Comparison of ENCODE assay signal across 8 cellular contexts in genomic region chr5:56816546-56817081, GRCh38. TPM values are rescaled to one million over a fixed set of nuclear protein-coding genes. Genes with fewer than 3 reads are reported as not detected.
DNase-seq lines count a peak whose midpoint lies in the region; ATAC-seq and TF ChIP-seq lines count a peak whose summit lies in the region.

No MANE protein-coding gene starts in this region.

- TF ChIP-seq EP300 in transverse colon (IDR thresholded peaks at IDR 0.05; ENCODE audit: low read depth), result no peak

- H3K27me3 Mint-ChIP-seq in CD14-positive monocyte (ENCODE audit: low read depth in 3 of 3) (no peaks in the 10 kb centered on the region), neural crest cell (ENCODE audit: low read depth) (peaks cover 29% of the 10 kb centered on the region)

- TF ChIP-seq CTCF in CD14-positive monocyte (IDR thresholded peaks at IDR 0.05) (no peak), fibroblast of villous mesenchyme (IDR thresholded peaks at IDR 0.05; ENCODE audit: insufficient read depth, low read depth, low read length) (no peak), neural crest cell (conservative IDR thresholded peaks at IDR 0.05) (no peak), transverse colon (IDR thresholded peaks at IDR 0.05) (peak in 1 of 5 experiments; percentile 5)

- H3K4me1 Mint-ChIP-seq in CD14-positive monocyte, result peaks cover 45% of the 10 kb centered on the region
- peaks cover 38% of the 10 kb centered on the region for H3K4me1 Mint-ChIP-seq in neural crest cell

- H3K27ac Mint-ChIP-seq in CD14-positive monocyte (peak overlapping the region; percentile 86 to 96 (median 89)), neural crest cell (ENCODE audit: unreplicated experiment) (no peak overlapping the region)

- H3K4me3 Mint-ChIP-seq in CD14-positive monocyte, result peak overlapping the region; percentile 88 to 97
- peak overlapping the region; percentile 90 for H3K4me3 Mint-ChIP-seq in neural crest cell

- H3K36me3 Mint-ChIP-seq in CD14-positive monocyte, result peaks cover 15 to 17% of the 10 kb centered on the region in 2 donors
- H3K36me3 Mint-ChIP-seq in neural crest cell (ENCODE audit: low read depth), result no peaks in the 10 kb centered on the region

- no peaks in the 10 kb centered on the region for H3K27me3 ChIP-seq in transverse colon

- no peaks in the 10 kb centered on the region for H3K36me3 ChIP-seq in transverse colon

- H3K9me3 Mint-ChIP-seq in CD14-positive monocyte, result no peaks in the 10 kb centered on the region
- H3K9me3 Mint-ChIP-seq in neural crest cell, result no peaks in the 10 kb centered on the region

- peaks cover 6 to 25% (median 10%) of the 10 kb centered on the region in 4 donors for H3K4me1 ChIP-seq in transverse colon

- intact Hi-C loops in CD14-positive monocyte (cut with micrococcal nuclease) (loop anchor here (2.0 to 10.0 kb wide), 5 partner anchors 80 to 402 kb away; no protein-coding TSS in a partner anchor), transverse colon (cut with DNase I; ENCODE audit: low total_unique reads) (no loop called here)

- no peaks in the 10 kb centered on the region for H3K9me3 ChIP-seq in transverse colon

- DNase-seq in CD14-positive monocyte (ENCODE audit: low spot score), result peak; percentile 60
- DNase-seq in activated effector memory CD4-positive, alpha-beta T cell treated with Interleukin-2 at 50 U/mL for 16 hours, result peak; percentile 59
- DNase-seq in fibroblast of villous mesenchyme (ENCODE audit: low read depth), result peak; percentile 77
- DNase-seq in neural crest cell (ENCODE audit: low read depth, low spot score), result peak; percentile 51
- DNase-seq in transverse colon, result peak; percentile 75

- H3K27ac ChIP-seq in transverse colon, result peak overlapping the region; percentile 91 to 99 (median 96)

- 1% methylated on average over 43 of the region's 43 CpGs; no CpG with 5 or more reads in 1 of the 2 donors for WGBS in transverse colon (ENCODE audit: low coverage in 1 of 2), 2 donors

- TF ChIP-seq POLR2A in transverse colon (IDR thresholded peaks at IDR 0.05), result no peak

- H3K4me3 ChIP-seq in fibroblast of villous mesenchyme (ENCODE audit: low read depth, low read length) (peak overlapping the region; percentile 82), transverse colon (peak overlapping the region; percentile 69 to 96 (median 79))

- ATAC-seq in GM19023 (IDR thresholded peaks at IDR 0.05; ENCODE audit: unreplicated experiment) (peak; percentile 36), HG03139 (IDR thresholded peaks at IDR 0.05; ENCODE audit: unreplicated experiment) (peak; percentile 44)

- in situ Hi-C loops in transverse colon (cut with MboI; ENCODE audit: low pct_ligation_motif_present in 1 of 4, low pct_unique_long_range_greater_than_20kb in 1 of 4, low sequenced_read_pairs in 3 of 4), result no loop called here

TF ChIP-seq in PFSK-1, 5 proteins besides CTCF, POLR2A, EP300 and RAD21:
- TF ChIP-seq FOXP2 (optimal IDR thresholded peaks at IDR 0.05; ENCODE audit: borderline replicate concordance, extremely low read depth, extremely low read length, insufficient read depth) (no peak), POLR2AphosphoS5 (IDR thresholded peaks at IDR 0.05; ENCODE audit: low read depth, low read length) (no peak), SIN3A (IDR thresholded peaks at IDR 0.05; ENCODE audit: borderline replicate concordance, insufficient read depth, low read length) (0 out of 2 replicates have a peak, but pooled peaks have one; percentile 19)

RNA-seq across cellular contexts. Expression of gene MAP3K1, which starts 1.3 kb away (rescaled TPM):
- 10 to 100 TPM; 44.7 to 45.6 TPM for polyA plus RNA-seq in CD14-positive monocyte
- polyA plus RNA-seq in PFSK-1 (2012; ENCODE audit: insufficient read length, low read depth), result 4.4 TPM
- total RNA-seq in fibroblast of villous mesenchyme (7.7 and 9.5 TPM in 2 replicates), neural crest cell (26.3 and 27.9 TPM in 2 replicates), transverse colon (10 to 100 TPM in 3 of 4 donors, 1 to 10 TPM in 1; 8.6 to 17.3 (median 12.4) TPM)

Comparison
In these comparisons a context has a peak if more than half of its experiments do, and no peak if none do; other contexts are left out.
1. Peak in every context shown above with its lines: DNase-seq, ATAC-seq, H3K4me3 ChIP-seq and H3K27ac ChIP-seq.